ENCODE assay signal across 20 cellular contexts in genomic region chr12:10398168-10398567, GRCh38. TPM values are rescaled to one million over a fixed set of nuclear protein-coding genes. Genes with fewer than 3 reads are reported as not detected.
DNase-seq lines count a peak whose midpoint lies in the region; ATAC-seq and TF ChIP-seq lines count a peak whose summit lies in the region.
"Had no signal": no experiment of that assay in that cellular context is flagged by ENCODE, and none has a peak within 500 bp of the region (broad histone marks: within the 10 kb centered on the region; RNA-seq: fewer than 3 reads in every experiment).

No MANE protein-coding gene starts in this region.

- no peaks in the 10 kb centered on the region for H3K79me2 ChIP-seq in KMS-11 (ENCODE audit: insufficient read depth, low read depth)

- H3K4me1 ChIP-seq in BLaER1 (peaks cover 48% of the 10 kb centered on the region), KMS-11 (ENCODE audit: low read depth, poor library complexity, severe bottlenecking) (peaks cover 42% of the 10 kb centered on the region)

- H3K4me3 Mint-ChIP-seq in activated CD8-positive, alpha-beta T cell treated with anti-CD3 and anti-CD28 coated beads for 36 hours: peak overlapping the region; percentile 66
- peak overlapping the region in 1 of 8 donors; percentile 1 for H3K4me3 Mint-ChIP-seq in naive B cell

- no peaks in the 10 kb centered on the region for H3K9me3 ChIP-seq in BLaER1
- H3K9me3 ChIP-seq: Caco-2 had no signal

- DNase-seq in activated CD8-positive, alpha-beta T cell treated with anti-CD3 and anti-CD28 coated beads for 36 hours: no peak
- DNase-seq in naive B cell (no peak), NCI-H510A (lab: John Stamatoyannopoulos, UW) (no peak), NCI-H1694 treated with DMSO at 0.1 percent for 48 hours (lab: John Stamatoyannopoulos, UW) (no peak), NCI-H524 treated with DMSO at 0.1 percent for 48 hours (lab: John Stamatoyannopoulos, UW) (no peak)
- DNase-seq: Caco-2; DMS53; KBM-7; NCI-H1092 treated with DMSO at 0.1 percent for 48 hours; NCI-H1694; NCI-H226; NCI-H69; NK-92 treated with Interleukin-12 subunit alpha and Interleukin-12 subunit beta, amount 100 ng/mL, for 24 hours had no signal

- H3K4me1 Mint-ChIP-seq in activated CD8-positive, alpha-beta T cell treated with anti-CD3 and anti-CD28 coated beads for 36 hours (ENCODE audit: low read depth): peaks cover 65% of the 10 kb centered on the region
- H3K4me1 Mint-ChIP-seq in naive B cell: peaks cover 17 to 34% (median 33%) of the 10 kb centered on the region in 3 donors

- no peak for ATAC-seq in activated CD8-positive, alpha-beta T cell treated with anti-CD3 and anti-CD28 coated beads for 36 hours
- ATAC-seq in naive B cell (ENCODE audit: low read depth in 2 of 2): no peak

- intact Hi-C loops in activated CD8-positive, alpha-beta T cell treated with anti-CD3 and anti-CD28 coated beads for 36 hours (cut with micrococcal nuclease): loop anchor here (5.0 kb wide), 1 partner anchor 99 kb away; no protein-coding TSS in a partner anchor

- peak overlapping the region; percentile 92 for H3K27ac Mint-ChIP-seq in activated CD8-positive, alpha-beta T cell treated with anti-CD3 and anti-CD28 coated beads for 36 hours
- peak overlapping the region in 5 of 6 donors; percentile 1 to 96 (median 24) for H3K27ac Mint-ChIP-seq in naive B cell
- H3K27ac Mint-ChIP-seq: CD14-positive monocyte had no signal

- no peak overlapping the region for H2AFZ ChIP-seq in KMS-11 (ENCODE audit: low read depth)

- no peaks in the 10 kb centered on the region for H3K27me3 Mint-ChIP-seq in activated CD8-positive, alpha-beta T cell treated with anti-CD3 and anti-CD28 coated beads for 36 hours
- peaks cover 0 to 40% (median 11%) of the 10 kb centered on the region in 3 donors for H3K27me3 Mint-ChIP-seq in naive B cell

- no peak overlapping the region for H3K27ac ChIP-seq in BLaER1
- no peak overlapping the region for H3K27ac ChIP-seq in KMS-11

- H3K27me3 ChIP-seq in BLaER1 (no peaks in the 10 kb centered on the region), KMS-11 (ENCODE audit: insufficient read depth, low read depth) (no peaks in the 10 kb centered on the region; the same call in 1 of the 2 replicates)

- H4K20me1 ChIP-seq in BLaER1 (no peaks in the 10 kb centered on the region), KMS-11 (ENCODE audit: insufficient read depth) (no peaks in the 10 kb centered on the region)

- H3K9me3 Mint-ChIP-seq in activated CD8-positive, alpha-beta T cell treated with anti-CD3 and anti-CD28 coated beads for 36 hours: peaks cover 6% of the 10 kb centered on the region
- peaks cover 0 to 2% (median 0%) of the 10 kb centered on the region in 7 donors for H3K9me3 Mint-ChIP-seq in naive B cell

- H3K9ac ChIP-seq in BLaER1: no peak overlapping the region
- H3K9ac ChIP-seq in KMS-11: no peak overlapping the region

- H3K4me3 ChIP-seq in BLaER1 (no peak overlapping the region), KMS-11 (IDR thresholded peaks at IDR 0.05; ENCODE audit: insufficient read depth, low read depth, low read length) (no peak overlapping the region)

- no peaks in the 10 kb centered on the region for H3K36me3 ChIP-seq in BLaER1
- no peaks in the 10 kb centered on the region for H3K36me3 ChIP-seq in KMS-11 (ENCODE audit: insufficient read depth)

- no peak for TF ChIP-seq CTCF in KMS-11 (conservative IDR thresholded peaks at IDR 0.05; ENCODE audit: low read depth, low read length)
- no peak for TF ChIP-seq CTCF in activated CD8-positive, alpha-beta T cell treated with anti-CD3 and anti-CD28 coated beads for 36 hours (IDR thresholded peaks at IDR 0.05)

- POLR2A ChIA-PET in activated CD8-positive, alpha-beta T cell treated with anti-CD3 and anti-CD28 coated beads for 36 hours (lab: Charles Lee): interaction anchor here (0.6 to 2.4 kb wide), 4 partner anchors 9 to 160 kb away, joined by 3 to 12 read pairs (median 5); no protein-coding TSS in a partner anchor

- peak overlapping the region; percentile 45 for H3K4me2 ChIP-seq in BLaER1
- peak overlapping the region; percentile 49 for H3K4me2 ChIP-seq in KMS-11

- CTCF ChIA-PET in activated CD8-positive, alpha-beta T cell treated with anti-CD3 and anti-CD28 coated beads for 36 hours (lab: Charles Lee): interaction anchor here (0.6 to 2.6 kb wide), 4 partner anchors 18 to 162 kb away, joined by 3 to 13 read pairs (median 3); no protein-coding TSS in a partner anchor

- H3K36me3 Mint-ChIP-seq in activated CD8-positive, alpha-beta T cell treated with anti-CD3 and anti-CD28 coated beads for 36 hours (ENCODE audit: low read depth): peaks cover 31% of the 10 kb centered on the region
- peaks cover 0 to 6% of the 10 kb centered on the region in 2 donors for H3K36me3 Mint-ChIP-seq in naive B cell
- H3K36me3 Mint-ChIP-seq: CD14-positive monocyte had no signal

RNA-seq across cellular contexts. Expression of gene KLRK1, which starts 8.3 kb away (rescaled TPM):
- total RNA-seq in activated CD8-positive, alpha-beta T cell treated with anti-CD3 and anti-CD28 coated beads for 36 hours: 100 to 1,000 TPM; 111 to 112 TPM
- 10 to 100 TPM in 4 of 6 donors, 1 to 10 TPM in 2; 3.3 to 56.7 (median 35.3) TPM for polyA plus RNA-seq in naive B cell (ENCODE audit: low read depth in 6 of 6)
- total RNA-seq: A673, H4, M059J had no signal

RNA-seq across cellular contexts. Expression of gene KLRC4, which starts 11.4 kb away (rescaled TPM):
- total RNA-seq in activated CD8-positive, alpha-beta T cell treated with anti-CD3 and anti-CD28 coated beads for 36 hours: 1 to 10 TPM; 2.9 to 3.7 TPM
- polyA plus RNA-seq in naive B cell (ENCODE audit: low read depth in 6 of 6): not detected
- total RNA-seq: A673, Caco-2, H4, M059J had no signal
- polyA plus RNA-seq: CD14-positive monocyte had no signal

RNA-seq across cellular contexts. Expression of gene KLRC3, which starts 22.2 kb away (rescaled TPM):
- total RNA-seq in activated CD8-positive, alpha-beta T cell treated with anti-CD3 and anti-CD28 coated beads for 36 hours: 1 to 10 TPM; 2.0 to 2.8 TPM
- not detected for polyA plus RNA-seq in naive B cell (ENCODE audit: low read depth in 6 of 6)
- total RNA-seq: A673, Caco-2, M059J had no signal
- polyA plus RNA-seq: CD14-positive monocyte had no signal

RNA-seq across cellular contexts. Expression of gene KLRC2, which starts 37.6 kb away (rescaled TPM):
- 1 to 10 TPM; 2.5 to 2.6 TPM for total RNA-seq in activated CD8-positive, alpha-beta T cell treated with anti-CD3 and anti-CD28 coated beads for 36 hours
- not detected for polyA plus RNA-seq in naive B cell (ENCODE audit: low read depth in 6 of 6)
- total RNA-seq: A673, Caco-2, M059J, SK-MEL-5 had no signal
- polyA plus RNA-seq: CD14-positive monocyte had no signal

RNA-seq across cellular contexts. Expression of gene KLRC1, which starts 55.0 kb away (rescaled TPM):
- 1 to 10 TPM; 5.3 to 7.2 TPM for total RNA-seq in activated CD8-positive, alpha-beta T cell treated with anti-CD3 and anti-CD28 coated beads for 36 hours
- polyA plus RNA-seq in naive B cell (ENCODE audit: low read depth in 6 of 6): under 1 TPM in 3 of 6 donors, not detected in 3; 0.23 to 0.26 (median 0.25) TPM
- total RNA-seq: A673, Caco-2, H4, M059J had no signal
- polyA plus RNA-seq: CD14-positive monocyte had no signal
